ENCODE assay signal across 27 cellular contexts in the genomic region with DNA sequence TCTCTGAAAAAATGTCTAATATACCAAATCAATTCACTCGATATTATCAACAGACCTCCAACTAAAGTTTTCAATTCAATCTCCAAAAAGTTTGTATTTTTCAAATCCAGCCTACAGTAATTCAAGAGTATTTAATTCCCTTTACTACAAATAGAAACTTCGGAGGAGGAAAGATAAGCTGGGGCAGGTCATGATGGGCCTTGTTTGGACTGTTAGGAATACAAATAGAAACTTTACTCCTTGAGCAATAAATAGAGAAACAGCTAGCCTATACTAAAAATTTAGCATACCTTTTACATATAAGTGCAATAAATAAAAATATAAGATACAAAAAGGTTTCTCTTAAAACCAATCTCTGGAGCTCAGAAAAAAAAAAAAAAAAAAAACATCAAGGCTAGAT.
"Had no signal": no experiment of that assay in that cellular context is flagged by ENCODE, and none has a peak within 500 bp of the region (broad histone marks: within the 10 kb centered on the region; RNA-seq: fewer than 3 reads in every experiment).

No MANE protein-coding gene starts in this region.

- H3K27me3 Mint-ChIP-seq: naive B cell; naive thymus-derived CD8-positive, alpha-beta T cell had no signal

- ATAC-seq: foreskin keratinocyte; gastroesophageal sphincter; heart left ventricle; left colon; left lung; lower lobe of right lung; mucosa of descending colon; naive thymus-derived CD8-positive, alpha-beta T cell had no signal

- H3K27ac Mint-ChIP-seq: immature natural killer cell, mesothelial cell of epicardium, naive B cell had no signal

- H3K4me2 ChIP-seq: hepatocyte had no signal

- H2AFZ ChIP-seq: hepatocyte had no signal

- DNase-seq: dermis blood vessel endothelial cell; dorsolateral prefrontal cortex; effector CD4-positive, alpha-beta T cell; effector memory CD4-positive, alpha-beta T cell; foreskin keratinocyte; heart left ventricle; hypothalamus; immature natural killer cell; islet precursor cell; kidney; kidney glomerular epithelial cell; left colon; left lung; lower lobe of right lung; mesenchymal stem cell; mucosa of descending colon; naive B cell; naive thymus-derived CD8-positive, alpha-beta T cell had no signal

- H3K27ac ChIP-seq: coronary artery, dorsolateral prefrontal cortex, esophagus muscularis mucosa, foreskin keratinocyte, gastroesophageal sphincter, heart left ventricle, hepatocyte, left lung, lower lobe of right lung had no signal

- H3K4me1 Mint-ChIP-seq: mesothelial cell of epicardium had no signal

- H3K27me3 ChIP-seq: dorsolateral prefrontal cortex, esophagus muscularis mucosa, foreskin keratinocyte, gastroesophageal sphincter, heart left ventricle, hepatocyte, left lung had no signal

- H3K4me3 Mint-ChIP-seq: immature natural killer cell; mesothelial cell of epicardium; naive B cell; naive thymus-derived CD8-positive, alpha-beta T cell had no signal

- H3K4me3 ChIP-seq: coronary artery, dorsolateral prefrontal cortex, esophagus muscularis mucosa, gastroesophageal sphincter, heart left ventricle, hepatocyte, left lung, lower lobe of right lung, mucosa of descending colon had no signal

- H3K4me1 ChIP-seq: gastroesophageal sphincter, left lung, lower lobe of right lung had no signal

- FAIRE-seq: colon, endometrium, endothelial cell of umbilical vein, frontal cortex, kidney had no signal
